In the genomic region with DNA sequence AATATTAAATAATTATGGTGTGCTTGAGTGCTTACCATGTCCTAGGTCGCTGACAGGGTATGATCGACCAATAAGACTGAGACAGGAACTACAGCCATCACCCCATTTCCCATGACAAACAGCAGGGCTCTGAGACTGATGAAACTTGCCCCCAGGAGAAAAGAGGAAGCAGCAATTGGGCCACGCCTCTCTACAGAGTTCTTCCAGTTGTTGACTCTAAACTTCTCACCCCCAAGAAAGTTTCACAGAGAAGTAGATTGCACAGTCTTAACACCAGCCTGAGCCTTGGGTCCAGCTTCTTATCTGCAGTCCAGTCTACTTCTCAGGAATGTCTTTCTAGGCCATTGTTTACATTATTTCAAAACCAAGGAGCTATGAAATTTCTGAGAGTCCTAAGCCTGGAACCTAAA, we compare ENCODE assay signal across 8 cellular contexts.
DNase-seq lines count a peak whose midpoint lies in the region; ATAC-seq, FAIRE-seq and TF ChIP-seq lines count a peak whose summit lies in the region.

No MANE protein-coding gene starts in this region.

- H3K27me3 Mint-ChIP-seq in activated CD4-positive, alpha-beta T cell treated with anti-CD3 and anti-CD28 coated beads for 36 hours = no peaks in the 10 kb centered on the region
- H3K27me3 Mint-ChIP-seq in activated T-helper 17 cell treated with anti-CD3 and anti-CD28 coated beads, Interleukin-2, amount 50 U/mL, for 72 hours = no peaks in the 10 kb centered on the region

- no peaks in the 10 kb centered on the region for H3K4me1 ChIP-seq in smooth muscle cell (ENCODE audit: low read depth)

- H3K9me3 Mint-ChIP-seq in activated CD4-positive, alpha-beta T cell treated with anti-CD3 and anti-CD28 coated beads for 36 hours (ENCODE audit: low read depth) = peaks cover 17% of the 10 kb centered on the region
- peaks cover 22% of the 10 kb centered on the region for H3K9me3 Mint-ChIP-seq in activated T-helper 17 cell treated with anti-CD3 and anti-CD28 coated beads, Interleukin-2, amount 50 U/mL, for 72 hours

- POLR2A ChIA-PET in activated CD4-positive, alpha-beta T cell treated with anti-CD3 and anti-CD28 coated beads for 36 hours (lab: Charles Lee) = no interaction called here

- peak overlapping the region; percentile 24 for H2AFZ ChIP-seq in smooth muscle cell (ENCODE audit: low read depth)

- H3K4me3 ChIP-seq in smooth muscle cell = no peak overlapping the region

- peaks cover 18% of the 10 kb centered on the region for H3K4me1 Mint-ChIP-seq in activated CD4-positive, alpha-beta T cell treated with anti-CD3 and anti-CD28 coated beads for 36 hours
- peaks cover 9% of the 10 kb centered on the region for H3K4me1 Mint-ChIP-seq in activated T-helper 17 cell treated with anti-CD3 and anti-CD28 coated beads, Interleukin-2, amount 50 U/mL, for 72 hours

- peak overlapping the region; percentile 69 for H3K27ac ChIP-seq in smooth muscle cell (ENCODE audit: low read depth)

- CTCF ChIA-PET in activated CD4-positive, alpha-beta T cell treated with anti-CD3 and anti-CD28 coated beads for 36 hours (lab: Charles Lee) = interaction anchor here (0.9 to 1.4 kb wide), 2 partner anchors 9 to 145 kb away, joined by 3 to 4 read pairs; no protein-coding TSS in a partner anchor

- H3K36me3 ChIP-seq in smooth muscle cell (ENCODE audit: low read depth) = no peaks in the 10 kb centered on the region

- WGBS in smooth muscle cell (ENCODE audit: low lambda C conversion rate) = 62% methylated on average over 3 of the region's 3 CpGs

- ATAC-seq in HG02759 (IDR thresholded peaks at IDR 0.05; ENCODE audit: unreplicated experiment) = peak; percentile 85
- no peak for ATAC-seq in activated CD4-positive, alpha-beta T cell treated with anti-CD3 and anti-CD28 coated beads for 36 hours
- ATAC-seq in activated T-helper 17 cell treated with anti-CD3 and anti-CD28 coated beads, Interleukin-2, amount 50 U/mL, for 72 hours (replicated peaks) = no peak

- H3K79me2 ChIP-seq in smooth muscle cell (ENCODE audit: low read depth) = no peaks in the 10 kb centered on the region

- peak overlapping the region; percentile 70 for H3K4me2 ChIP-seq in smooth muscle cell

- no peaks in the 10 kb centered on the region for H4K20me1 ChIP-seq in smooth muscle cell (ENCODE audit: low read depth)

- no peaks in the 10 kb centered on the region for H3K27me3 ChIP-seq in smooth muscle cell (ENCODE audit: low read depth)

- peak; percentile 46 for DNase-seq in GM18507 (ENCODE audit: extremely low spot score, insufficient read length, low read depth)
- peak; percentile 94 for DNase-seq in NOMO-1 treated with dmso at 0.1 percent for 144 hours (lab: John Stamatoyannopoulos, UW; ENCODE audit: unreplicated experiment)
- DNase-seq in fibroblast of the conjunctiva (ENCODE audit: low read depth) = peak; percentile 73
- DNase-seq in smooth muscle cell (lab: John Stamatoyannopoulos, UW; ENCODE audit: unreplicated experiment) = no peak
- no peak for DNase-seq in activated CD4-positive, alpha-beta T cell treated with anti-CD3 and anti-CD28 coated beads for 36 hours
- no peak for DNase-seq in iPS-NIHi7 (ENCODE audit: extremely low spot score)

- no peak overlapping the region for H3K4me3 Mint-ChIP-seq in activated CD4-positive, alpha-beta T cell treated with anti-CD3 and anti-CD28 coated beads for 36 hours
- no peak overlapping the region for H3K4me3 Mint-ChIP-seq in activated T-helper 17 cell treated with anti-CD3 and anti-CD28 coated beads, Interleukin-2, amount 50 U/mL, for 72 hours

- H3K9ac ChIP-seq in smooth muscle cell (ENCODE audit: low read depth) = no peak overlapping the region

- H3K9me3 ChIP-seq in smooth muscle cell (replicated peaks; ENCODE audit: low read depth) = no peaks in the 10 kb centered on the region

- H3F3A ChIP-seq in smooth muscle cell (ENCODE audit: low read depth) = peaks cover 9% of the 10 kb centered on the region

- peaks cover 4% of the 10 kb centered on the region for H3K36me3 Mint-ChIP-seq in activated CD4-positive, alpha-beta T cell treated with anti-CD3 and anti-CD28 coated beads for 36 hours (ENCODE audit: low read depth)
- no peaks in the 10 kb centered on the region for H3K36me3 Mint-ChIP-seq in activated T-helper 17 cell treated with anti-CD3 and anti-CD28 coated beads, Interleukin-2, amount 50 U/mL, for 72 hours (ENCODE audit: low read depth)

- FAIRE-seq in GM18507 (lab: Jason Lieb, UNC) = peak; percentile 98

- no peak overlapping the region for H3K27ac Mint-ChIP-seq in activated CD4-positive, alpha-beta T cell treated with anti-CD3 and anti-CD28 coated beads for 36 hours
- no peak overlapping the region for H3K27ac Mint-ChIP-seq in activated T-helper 17 cell treated with anti-CD3 and anti-CD28 coated beads, Interleukin-2, amount 50 U/mL, for 72 hours

- TF ChIP-seq CTCF in smooth muscle cell (IDR thresholded peaks at IDR 0.05; ENCODE audit: borderline replicate concordance, insufficient read depth, poor library complexity, severe bottlenecking) = no peak

- intact Hi-C loops in activated CD4-positive, alpha-beta T cell treated with anti-CD3 and anti-CD28 coated beads for 36 hours (cut with DNase I, micrococcal nuclease) = no loop called here

Comparison
In these comparisons a context has a peak if more than half of its experiments do, and no peak if none do; other contexts are left out.
1. DNase-seq: peak in GM18507 (single experiment), NOMO-1 treated with dmso at 0.1 percent for 144 hours (single experiment) and fibroblast of the conjunctiva (single experiment); none in smooth muscle cell (single experiment), activated CD4-positive, alpha-beta T cell treated with anti-CD3 and anti-CD28 coated beads for 36 hours (single experiment) and iPS-NIHi7 (single experiment).